ENCODE assay signal across 12 cellular contexts in the genomic region with DNA sequence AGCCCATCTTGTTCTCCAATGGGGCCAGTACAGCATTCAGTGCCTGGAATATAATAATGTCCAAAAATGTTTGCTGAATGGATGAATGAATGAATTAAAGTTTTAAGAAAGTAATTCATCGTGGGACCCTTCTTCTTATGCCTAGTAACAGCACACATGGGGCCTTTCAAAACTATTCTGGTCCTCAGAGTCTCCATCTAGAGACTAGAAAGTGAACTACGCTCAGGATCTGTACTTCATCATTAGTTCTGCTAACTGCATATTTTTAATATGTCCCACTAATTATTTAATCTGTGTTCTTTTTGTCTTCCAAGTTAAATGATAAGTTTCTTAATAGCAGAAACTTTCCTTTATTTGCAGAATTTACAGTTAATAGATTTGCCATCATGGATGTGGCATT.
DNase-seq lines count a peak whose midpoint lies in the region; ATAC-seq, FAIRE-seq and TF ChIP-seq lines count a peak whose summit lies in the region.
"Had no signal": no experiment of that assay in that cellular context is flagged by ENCODE, and none has a peak within 500 bp of the region (broad histone marks: within the 10 kb centered on the region; RNA-seq: fewer than 3 reads in every experiment).

No MANE protein-coding gene starts in this region.

- TF ChIP-seq CTCF in BE2C (IDR thresholded peaks at IDR 0.05; ENCODE audit: low read depth, low read length) (peak; percentile 41), GM12873 (IDR thresholded peaks at IDR 0.05; ENCODE audit: insufficient read depth, low read depth, low read length, missing control alignments) (peak; percentile 52), RWPE2 (IDR thresholded peaks at IDR 0.05; ENCODE audit: poor library complexity, severe bottlenecking) (peak; percentile 11)

- H3K27me3 ChIP-seq in BE2C (no peaks in the 10 kb centered on the region), RWPE2 (ENCODE audit: insufficient read depth, poor library complexity, severe bottlenecking) (peaks cover under 1% of the 10 kb centered on the region)

- H3K9me3 ChIP-seq in BE2C = no peaks in the 10 kb centered on the region
- no peaks in the 10 kb centered on the region for H3K9me3 ChIP-seq in RWPE2 (ENCODE audit: severe bottlenecking)

- no peak overlapping the region for H3K27ac ChIP-seq in RWPE2 (ENCODE audit: poor library complexity, severe bottlenecking)

- no peaks in the 10 kb centered on the region for H3K4me1 ChIP-seq in BE2C
- no peaks in the 10 kb centered on the region for H3K4me1 ChIP-seq in RWPE2 (ENCODE audit: insufficient read depth, poor library complexity, severe bottlenecking)

- no peak overlapping the region for H3K4me3 ChIP-seq in BE2C (ENCODE audit: low read depth, low read length)
- no peak overlapping the region for H3K4me3 ChIP-seq in RWPE2 (ENCODE audit: severe bottlenecking)

- FAIRE-seq in RCC 7860 (lab: Jason Lieb, UNC) = no peak

- ATAC-seq in RWPE2 (ENCODE audit: low read depth) (no peak), sciatic nerve (no peak)
- ATAC-seq: T-cell had no signal

- DNase-seq in BE2C = no peak
- no peak for DNase-seq in RWPE2 (ENCODE audit: low spot score)
- peak; percentile 11 for DNase-seq in iris pigment epithelial cell (ENCODE audit: low read depth)
- no peak for DNase-seq in activated CD8-positive, alpha-beta memory T cell treated with anti-CD3 and anti-CD28 coated beads, Interleukin-2, amount 50 U/mL, for 48 hours
- DNase-seq in RCC 7860 (ENCODE audit: low spot score) = no peak
- DNase-seq in DMS153 (lab: John Stamatoyannopoulos, UW) = no peak
- DNase-seq in sciatic nerve (ENCODE audit: low spot score) = no peak
- DNase-seq: cortex of kidney, NCI-H1048, posterior cingulate gyrus, T-cell had no signal

- intact Hi-C loops in sciatic nerve (cut with DNase I) = no loop called here

- H3K36me3 ChIP-seq in BE2C = no peaks in the 10 kb centered on the region
- no peaks in the 10 kb centered on the region for H3K36me3 ChIP-seq in RWPE2 (ENCODE audit: low read depth)
